In genomic region chr15:101012326-101013040, GRCh38 we compare ENCODE assay signal across 30 cellular contexts.
DNase-seq lines count a peak whose midpoint lies in the region; ATAC-seq and TF ChIP-seq lines count a peak whose summit lies in the region.
"Had no signal": no experiment of that assay in that cellular context is flagged by ENCODE, and none has a peak within 500 bp of the region (broad histone marks: within the 10 kb centered on the region; RNA-seq: fewer than 3 reads in every experiment).

No MANE protein-coding gene starts in this region.

- H3K14ac ChIP-seq in IMR-90 (replicated peaks; ENCODE audit: low read depth, low read length) = no peak overlapping the region

- H3K4me3 ChIP-seq in IMR-90 (ENCODE audit: insufficient read depth, low read depth, low read length) = no peak overlapping the region
- H3K4me3 ChIP-seq in lower leg skin (ENCODE audit: low read depth, poor library complexity, severe bottlenecking) = no peak overlapping the region
- H3K4me3 ChIP-seq in sigmoid colon = no peak overlapping the region
- no peak overlapping the region for H3K4me3 ChIP-seq in spleen
- H3K4me3 ChIP-seq: body of pancreas, upper lobe of right lung had no signal

- H3K23ac ChIP-seq in IMR-90 (ENCODE audit: low read depth, low read length) = no peak overlapping the region

- H3K4me3 Mint-ChIP-seq in activated CD4-positive, alpha-beta memory T cell treated with anti-CD3 and anti-CD28 coated beads, Interleukin-2, amount 10 ng/mL, durations not matched to agents 7 days and 5 days = no peak overlapping the region
- H3K4me3 Mint-ChIP-seq in activated CD4-positive, alpha-beta memory T cell treated with anti-CD3 and anti-CD28 coated beads for 36 hours = no peak overlapping the region
- H3K4me3 Mint-ChIP-seq: activated B cell treated with CpG ODN at 0.5 μM for 24 hours; activated T-cell treated with anti-CD3 and anti-CD28 coated beads, Interleukin-2, amount 50 U/mL, for 24 hours had no signal

- H3K27ac Mint-ChIP-seq in activated CD4-positive, alpha-beta memory T cell treated with anti-CD3 and anti-CD28 coated beads, Interleukin-2, amount 10 ng/mL, durations not matched to agents 7 days and 5 days = no peak overlapping the region
- H3K27ac Mint-ChIP-seq in activated CD4-positive, alpha-beta memory T cell treated with anti-CD3 and anti-CD28 coated beads for 36 hours = no peak overlapping the region
- H3K27ac Mint-ChIP-seq: activated B cell treated with CpG ODN at 0.5 μM for 24 hours; activated T-cell treated with anti-CD3 and anti-CD28 coated beads, Interleukin-2, amount 50 U/mL, for 24 hours had no signal

- 91% methylated on average over 7 of the region's 19 CpGs; no CpG with 5 or more reads in 1 of the 2 experiments for WGBS in IMR-90 (ENCODE audit: extremely low coverage in 2 of 2, insufficient read length in 1 of 2), 2 experiments
- 88 to 91% methylated on average over 15 to 19 of the region's 19 CpGs for WGBS in lower leg skin, 2 donors
- WGBS in sigmoid colon, 2 donors = 95 to 96% methylated on average over 19 of the region's 19 CpGs
- 89 to 97% (median 93%) methylated on average over 9 to 19 of the region's 19 CpGs for WGBS in spleen, 5 donors

- H3K18ac ChIP-seq in IMR-90 (ENCODE audit: low read depth, low read length) = no peak overlapping the region

- H4K8ac ChIP-seq in IMR-90 (ENCODE audit: low read depth in 2 of 2, low read length in 2 of 2) = no peak overlapping the region

- dilution Hi-C loops in IMR-90 (cut with HindIII; ENCODE audit: low sequenced_read_pairs, unreplicated experiment) = loop anchor here (25.0 kb wide), 1 partner anchor 375 kb away; no protein-coding TSS in a partner anchor

- POLR2A ChIA-PET in activated CD4-positive, alpha-beta memory T cell treated with anti-CD3 and anti-CD28 coated beads, Interleukin-2, amount 10 ng/mL, durations not matched to agents 7 days and 5 days (lab: Charles Lee) = interaction anchor here (1.3 kb wide), 1 partner anchor 282 kb away, joined by 4 read pairs; the partner anchor contains the start of gene SNRPA1
- POLR2A ChIA-PET in activated CD4-positive, alpha-beta memory T cell treated with anti-CD3 and anti-CD28 coated beads for 36 hours (lab: Charles Lee) = no interaction called here
- POLR2A ChIA-PET in IMR-90 (lab: Charles Lee; ENCODE audit: unreplicated experiment) = no interaction called here

- no peaks in the 10 kb centered on the region for H3K9me3 Mint-ChIP-seq in activated CD4-positive, alpha-beta memory T cell treated with anti-CD3 and anti-CD28 coated beads, Interleukin-2, amount 10 ng/mL, durations not matched to agents 7 days and 5 days
- no peaks in the 10 kb centered on the region for H3K9me3 Mint-ChIP-seq in activated CD4-positive, alpha-beta memory T cell treated with anti-CD3 and anti-CD28 coated beads for 36 hours
- H3K9me3 Mint-ChIP-seq: activated B cell treated with CpG ODN at 0.5 μM for 24 hours; activated T-cell treated with anti-CD3 and anti-CD28 coated beads, Interleukin-2, amount 50 U/mL, for 24 hours had no signal

- H3K79me1 ChIP-seq in IMR-90 (ENCODE audit: low read depth in 1 of 2, low read length in 2 of 2) = no peaks in the 10 kb centered on the region

- no peaks in the 10 kb centered on the region for H3K27me3 ChIP-seq in IMR-90 (ENCODE audit: control insufficient read depth, insufficient read depth, low read length)
- no peaks in the 10 kb centered on the region for H3K27me3 ChIP-seq in sigmoid colon
- H3K27me3 ChIP-seq in spleen (replicated peaks in 1 of 7) = no peaks in the 10 kb centered on the region
- H3K27me3 ChIP-seq: body of pancreas, neutrophil, upper lobe of right lung had no signal

- H3K9me3 ChIP-seq in IMR-90 (ENCODE audit: control insufficient read depth, insufficient read depth, low read length) = no peaks in the 10 kb centered on the region
- no peaks in the 10 kb centered on the region for H3K9me3 ChIP-seq in sigmoid colon
- no peaks in the 10 kb centered on the region for H3K9me3 ChIP-seq in spleen
- H3K9me3 ChIP-seq: body of pancreas, neutrophil, upper lobe of right lung had no signal

- H3K4me1 Mint-ChIP-seq in activated CD4-positive, alpha-beta memory T cell treated with anti-CD3 and anti-CD28 coated beads, Interleukin-2, amount 10 ng/mL, durations not matched to agents 7 days and 5 days = peaks cover 16% of the 10 kb centered on the region
- H3K4me1 Mint-ChIP-seq in activated CD4-positive, alpha-beta memory T cell treated with anti-CD3 and anti-CD28 coated beads for 36 hours (ENCODE audit: low read depth) = peaks cover 18% of the 10 kb centered on the region

- no peak overlapping the region for H3K56ac ChIP-seq in IMR-90 (ENCODE audit: extremely low read depth, insufficient read depth, low read length)

- no peaks in the 10 kb centered on the region for H3K36me3 Mint-ChIP-seq in activated CD4-positive, alpha-beta memory T cell treated with anti-CD3 and anti-CD28 coated beads, Interleukin-2, amount 10 ng/mL, durations not matched to agents 7 days and 5 days (ENCODE audit: low read depth)
- no peaks in the 10 kb centered on the region for H3K36me3 Mint-ChIP-seq in activated CD4-positive, alpha-beta memory T cell treated with anti-CD3 and anti-CD28 coated beads for 36 hours

- no peak overlapping the region for H2BK20ac ChIP-seq in IMR-90 (ENCODE audit: low read depth, low read length)

- TF ChIP-seq EP300 in sigmoid colon (IDR thresholded peaks at IDR 0.05) = no peak

- H3K36me3 ChIP-seq in IMR-90 (ENCODE audit: control insufficient read depth, insufficient read depth, low read length) (peaks cover 9% of the 10 kb centered on the region), sigmoid colon (peaks cover 0 to 48% (median 4%) of the 10 kb centered on the region in 4 donors), spleen (peaks cover 0 to 87% (median 33%) of the 10 kb centered on the region in 6 donors)

- H3K4me2 ChIP-seq in IMR-90 (ENCODE audit: low read depth, low read length) = no peak overlapping the region

- no peak overlapping the region for H3K4ac ChIP-seq in IMR-90 (ENCODE audit: low read depth, low read length)

- ATAC-seq in IMR-90 (ENCODE audit: low read depth) = no peak
- ATAC-seq: body of pancreas, upper lobe of right lung had no signal

- H4K91ac ChIP-seq in IMR-90 (ENCODE audit: insufficient read depth, low read depth, low read length) = no peak overlapping the region

- TF ChIP-seq POLR2A in IMR-90 (IDR thresholded peaks at IDR 0.05; ENCODE audit: low read depth, low read length) (no peak), lower leg skin (IDR thresholded peaks at IDR 0.05) (no peak), sigmoid colon (IDR thresholded peaks at IDR 0.05) (no peak), spleen (IDR thresholded peaks at IDR 0.05) (no peak)

- peak overlapping the region; percentile 63 for H2AK9ac ChIP-seq in IMR-90 (replicated peaks; ENCODE audit: low read depth, low read length, poor library complexity)

- H2BK5ac ChIP-seq in IMR-90 (ENCODE audit: low read depth, low read length, poor library complexity, severe bottlenecking) = no peak overlapping the region

- TF ChIP-seq CTCF in IMR-90 (conservative IDR thresholded peaks at IDR 0.05; ENCODE audit: low read depth, low read length) (no peak), lower leg skin (IDR thresholded peaks at IDR 0.05) (no peak), sigmoid colon (IDR thresholded peaks at IDR 0.05) (no peak), spleen (IDR thresholded peaks at IDR 0.05 in 8 of 11, conservative IDR thresholded peaks at IDR 0.05 in 3 of 11) (no peak)

- H4K5ac ChIP-seq in IMR-90 (ENCODE audit: low read depth, low read length) = no peak overlapping the region

- no peak overlapping the region for H2AFZ ChIP-seq in IMR-90 (replicated peaks; ENCODE audit: low read length, poor library complexity)

- DNase-seq in activated CD4-positive, alpha-beta memory T cell treated with anti-CD3 and anti-CD28 coated beads, Interleukin-2, amount 10 ng/mL, durations not matched to agents 7 days and 5 days = peak; percentile 13
- DNase-seq in activated CD4-positive, alpha-beta memory T cell treated with anti-CD3 and anti-CD28 coated beads for 36 hours = no peak
- DNase-seq in IMR-90 (no peak), lower leg skin (ENCODE audit: low spot score in 2 of 2) (peak; percentile 11 to 70), sigmoid colon (peak; percentile 52), RKO (ENCODE audit: low spot score) (no peak), GM19240 (ENCODE audit: insufficient read length, low spot score) (no peak), spleen (no peak)
- DNase-seq: activated B cell treated with CpG ODN at 0.5 μM for 24 hours; activated CD4-positive, alpha-beta T cell treated with anti-CD3 and anti-CD28 coated beads, Interleukin-2, amount 50 U/mL, for 48 hours; activated naive CD4-positive, alpha-beta T cell; activated T-cell treated with anti-CD3 and anti-CD28 coated beads, Interleukin-2, amount 50 U/mL, for 24 hours; body of pancreas; DND-41; effector CD4-positive, alpha-beta T cell; glutamatergic neuron; HCEC 1CT; kidney; mammary epithelial cell; NCI-H1048; NCI-H1694 treated with DMSO at 0.1 percent for 48 hours; NCI-H2171 treated with DMSO at 0.1 percent for 48 hours; NK-92 treated with Interleukin-12 subunit alpha and Interleukin-12 subunit beta, amount 100 ng/mL, for 24 hours; small intestine; stimulated activated CD4-positive, alpha-beta T cell treated with anti-CD3 and anti-CD28 coated beads, Interleukin-1b, Interleukin-23, amount 100 ng/mL, for 48 hours; upper lobe of right lung had no signal

- no peak for TF ChIP-seq RAD21 in IMR-90 (IDR thresholded peaks at IDR 0.05; ENCODE audit: low read length)

- no peak overlapping the region for H3K27ac ChIP-seq in IMR-90 (ENCODE audit: insufficient read depth, low read length)
- no peak overlapping the region for H3K27ac ChIP-seq in sigmoid colon
- no peak overlapping the region for H3K27ac ChIP-seq in spleen
- H3K27ac ChIP-seq: 22Rv1, body of pancreas, C4-2B, epithelial cell of prostate, neutrophil, upper lobe of right lung had no signal

- peaks cover 3% of the 10 kb centered on the region; the same call in 1 of the 2 replicates for H3K9me1 ChIP-seq in IMR-90 (ENCODE audit: insufficient read depth, low read length)

- no peak overlapping the region for H3K9ac ChIP-seq in IMR-90 (ENCODE audit: low read depth, low read length)

- no peak overlapping the region for H2BK15ac ChIP-seq in IMR-90 (ENCODE audit: low read depth, low read length)

- CTCF ChIA-PET in activated CD4-positive, alpha-beta memory T cell treated with anti-CD3 and anti-CD28 coated beads, Interleukin-2, amount 10 ng/mL, durations not matched to agents 7 days and 5 days (lab: Charles Lee) = interaction anchor here (1.0 to 1.4 kb wide), 3 partner anchors 146 to 308 kb away, joined by 3 to 10 read pairs (median 4); no protein-coding TSS in a partner anchor
- CTCF ChIA-PET in activated CD4-positive, alpha-beta memory T cell treated with anti-CD3 and anti-CD28 coated beads for 36 hours (lab: Charles Lee) = interaction anchor here (0.6 to 7.2 kb wide), 7 partner anchors 9 to 246 kb away, joined by 3 to 218 read pairs (median 7); partner anchors contain the start of gene LRRK1
- CTCF ChIA-PET in IMR-90 (lab: Yijun Ruan, JAX) = interaction anchor here (0.6 kb wide), 1 partner anchor 245 kb away, joined by 5 read pairs; no protein-coding TSS in a partner anchor

- H3K27me3 Mint-ChIP-seq in activated CD4-positive, alpha-beta memory T cell treated with anti-CD3 and anti-CD28 coated beads, Interleukin-2, amount 10 ng/mL, durations not matched to agents 7 days and 5 days = peaks cover 15% of the 10 kb centered on the region
- peaks cover 6% of the 10 kb centered on the region for H3K27me3 Mint-ChIP-seq in activated CD4-positive, alpha-beta memory T cell treated with anti-CD3 and anti-CD28 coated beads for 36 hours
- H3K27me3 Mint-ChIP-seq: activated B cell treated with CpG ODN at 0.5 μM for 24 hours had no signal

- H4K20me1 ChIP-seq in IMR-90 (ENCODE audit: insufficient read depth, low read length) = no peaks in the 10 kb centered on the region; the same call in 1 of the 2 replicates

- intact Hi-C loops in activated CD4-positive, alpha-beta memory T cell treated with anti-CD3 and anti-CD28 coated beads for 36 hours (cut with micrococcal nuclease) = no loop called here
- intact Hi-C loops in IMR-90 (cut with micrococcal nuclease) = loop anchor here (10.0 kb wide), 1 partner anchor 632 kb away; no protein-coding TSS in a partner anchor
- intact Hi-C loops in lower leg skin (cut with DNase I; ENCODE audit: low total_unique reads) = loop anchor here (5.0 kb wide), 1 partner anchor 385 kb away; no protein-coding TSS in a partner anchor
- intact Hi-C loops in sigmoid colon (cut with DNase I) = no loop called here
- intact Hi-C loops in spleen (cut with DNase I; ENCODE audit: low total_unique reads) = loop anchor here (10.0 kb wide), 1 partner anchor 72 kb away; no protein-coding TSS in a partner anchor

- H2AK5ac ChIP-seq in IMR-90 (ENCODE audit: low read depth, low read length) = no peak overlapping the region

- no TSS peak for BruUV-seq in IMR-90 (replicated peaks; lab: Mats Ljungman, UMichigan)

- no peak overlapping the region for H2BK120ac ChIP-seq in IMR-90 (ENCODE audit: low read depth, low read length)

- in situ Hi-C loops in IMR-90 (cut with MboI; ENCODE audit: low sequenced_read_pairs) = no loop called here

- H3K4me1 ChIP-seq in IMR-90 (ENCODE audit: control insufficient read depth, insufficient read depth, low read length) (peaks cover 2% of the 10 kb centered on the region; the same call in 1 of the 2 replicates), sigmoid colon (peaks cover 0 to 13% (median 8%) of the 10 kb centered on the region in 4 donors), spleen (peaks cover 3 to 31% (median 21%) of the 10 kb centered on the region in 6 donors)

Comparison
In these comparisons a context has a peak if more than half of its experiments do, and no peak if none do; other contexts are left out.
1. DNase-seq: peak in activated CD4-positive, alpha-beta memory T cell treated with anti-CD3 and anti-CD28 coated beads, Interleukin-2, amount 10 ng/mL, durations not matched to agents 7 days and 5 days (single experiment), lower leg skin (2 of 2) and sigmoid colon (single experiment); none in activated CD4-positive, alpha-beta memory T cell treated with anti-CD3 and anti-CD28 coated beads for 36 hours (single experiment), IMR-90 (single experiment), RKO (single experiment), GM19240 (single experiment) and spleen (single experiment).
2. intact Hi-C loops: an anchor here in IMR-90 (10.0 kb wide), lower leg skin (5.0 kb wide) and spleen (10.0 kb wide); none called in activated CD4-positive, alpha-beta memory T cell treated with anti-CD3 and anti-CD28 coated beads for 36 hours and sigmoid colon.